In genomic region chr3:105496343-105496742, GRCh38 we compare ENCODE assay signal across 17 cellular contexts.
DNase-seq lines count a peak whose midpoint lies in the region; ATAC-seq and TF ChIP-seq lines count a peak whose summit lies in the region.
"Had no signal": no experiment of that assay in that cellular context is flagged by ENCODE, and none has a peak within 500 bp of the region (broad histone marks: within the 10 kb centered on the region; RNA-seq: fewer than 3 reads in every experiment).

No MANE protein-coding gene starts in this region.

- H3K36me3 ChIP-seq in GM23338 (ENCODE audit: insufficient read depth) = no peaks in the 10 kb centered on the region
- no peaks in the 10 kb centered on the region for H3K36me3 ChIP-seq in spleen

- H3F3A ChIP-seq in GM23338 (replicated peaks; ENCODE audit: low read depth) = no peaks in the 10 kb centered on the region

- DNase-seq in GM23338 (ENCODE audit: low spot score) = no peak
- no peak for DNase-seq in dorsolateral prefrontal cortex
- peak; percentile 31 for DNase-seq in midbrain (lab: John Stamatoyannopoulos, UW)
- DNase-seq in pons (ENCODE audit: low spot score) = peak; percentile 84
- DNase-seq in stimulated activated naive CD4-positive, alpha-beta T cell treated with Interleukin-2 at 50 U/mL for 16 hours (lab: John Stamatoyannopoulos, UW) = no peak
- no peak for DNase-seq in spleen
- DNase-seq in T-helper 1 cell = no peak
- DNase-seq: 8988T; AML-193; CD4-positive, CD25-positive, alpha-beta regulatory T cell; DMS53; GF-D8; HCEC 1CT; HFFc6 had no signal

- H3K9me3 Mint-ChIP-seq in GM23338 = peaks cover 11% of the 10 kb centered on the region

- H4K20me1 ChIP-seq in GM23338 (replicated peaks; ENCODE audit: insufficient read depth) = no peaks in the 10 kb centered on the region

- peaks cover 12% of the 10 kb centered on the region for H3K36me3 Mint-ChIP-seq in GM23338 (ENCODE audit: low read depth)

- TF ChIP-seq CTCF in GM23338 (conservative IDR thresholded peaks at IDR 0.05; ENCODE audit: low read depth in 2 of 2) (no peak), dorsolateral prefrontal cortex (IDR thresholded peaks at IDR 0.05 in 54 of 56, conservative IDR thresholded peaks at IDR 0.05 in 2 of 56; ENCODE audit: low read depth in 1 of 56, partially characterized antibody in 56 of 56) (no peak), spleen (IDR thresholded peaks at IDR 0.05 in 8 of 11, conservative IDR thresholded peaks at IDR 0.05 in 3 of 11) (no peak)

- H3K9me2 ChIP-seq in GM23338 (ENCODE audit: insufficient read depth) = no peaks in the 10 kb centered on the region

- H3K4me1 Mint-ChIP-seq in GM23338 = peaks cover 27% of the 10 kb centered on the region

- H3K27ac ChIP-seq in GM23338 (ENCODE audit: low read depth) = no peak overlapping the region
- H3K27ac ChIP-seq in dorsolateral prefrontal cortex = peak overlapping the region in 46 of 59 donors; percentile 4 to 84 (median 64)
- H3K27ac ChIP-seq in spleen = no peak overlapping the region
- H3K27ac ChIP-seq: BLaER1 treated with 17β-estradiol and CSF1 and Interleukin-3, amounts not matched to agents 10 nM and 100 nM; HL-60 had no signal

- intact Hi-C loops in dorsolateral prefrontal cortex (cut with DNase I) (no loop called here), spleen (cut with DNase I; ENCODE audit: low total_unique reads) (no loop called here)

- no peak overlapping the region for H2AFZ ChIP-seq in GM23338

- H3K4me3 ChIP-seq in GM23338 (no peak overlapping the region), dorsolateral prefrontal cortex (peak overlapping the region in 5 of 59 donors; percentile 0 to 17 (median 2)), spleen (no peak overlapping the region)
- H3K4me3 ChIP-seq: BLaER1 treated with 17β-estradiol and CSF1 and Interleukin-3, amounts not matched to agents 10 nM and 100 nM had no signal

- H3K79me2 ChIP-seq in GM23338 (replicated peaks; ENCODE audit: insufficient read depth) = no peaks in the 10 kb centered on the region

- H3K27me3 ChIP-seq in GM23338 (ENCODE audit: insufficient read depth) = no peaks in the 10 kb centered on the region
- no peaks in the 10 kb centered on the region for H3K27me3 ChIP-seq in dorsolateral prefrontal cortex
- no peaks in the 10 kb centered on the region for H3K27me3 ChIP-seq in spleen (replicated peaks in 1 of 7)
- H3K27me3 ChIP-seq: BLaER1 treated with 17β-estradiol and CSF1 and Interleukin-3, amounts not matched to agents 10 nM and 100 nM had no signal

- H3K4me2 ChIP-seq in GM23338 = no peak overlapping the region
- H3K4me2 ChIP-seq: BLaER1 treated with 17β-estradiol and CSF1 and Interleukin-3, amounts not matched to agents 10 nM and 100 nM had no signal

- no peak for TF ChIP-seq POLR2A in spleen (IDR thresholded peaks at IDR 0.05)

- H3K9me3 ChIP-seq in spleen = peaks cover 0 to 6% (median 0%) of the 10 kb centered on the region in 8 donors

- no peaks in the 10 kb centered on the region for H3K27me3 Mint-ChIP-seq in GM23338 (ENCODE audit: insufficient read depth, low read depth, poor library complexity)
- H3K27me3 Mint-ChIP-seq: CD4-positive, CD25-positive, alpha-beta regulatory T cell had no signal

- peaks cover 9% of the 10 kb centered on the region for H3K4me1 ChIP-seq in GM23338 (ENCODE audit: insufficient read depth)
- peaks cover 0 to 3% (median 0%) of the 10 kb centered on the region in 6 donors for H3K4me1 ChIP-seq in spleen

- ATAC-seq in GM23338 (no peak; the same call in 2 of the 3 replicates), HG02870 (IDR thresholded peaks at IDR 0.05; ENCODE audit: unreplicated experiment) (no peak)

- no peak overlapping the region for H3K4me3 Mint-ChIP-seq in GM23338
- H3K4me3 Mint-ChIP-seq: CD4-positive, CD25-positive, alpha-beta regulatory T cell; HFFc6 had no signal

- WGBS in spleen, 5 donors = 46 to 83% (median 64%) methylated on average over 3 of the region's 3 CpGs

- peak overlapping the region; percentile 56; the same call in 1 of the 2 replicates for H3K27ac Mint-ChIP-seq in GM23338
- H3K27ac Mint-ChIP-seq: CD4-positive, CD25-positive, alpha-beta regulatory T cell; HFFc6 had no signal

TF ChIP-seq in GM23338, 12 proteins besides CTCF, POLR2A, EP300 and RAD21 (continues in another document):
- no peak for TF ChIP-seq CREB1 (CRISPR knock-in tag; IDR thresholded peaks at IDR 0.05; ENCODE audit: low read depth)
- no peak for TF ChIP-seq JUNB (IDR thresholded peaks at IDR 0.05; ENCODE audit: unreplicated experiment)
- no peak for TF ChIP-seq NANOG (IDR thresholded peaks at IDR 0.05; ENCODE audit: borderline replicate concordance)
- no peak for TF ChIP-seq STAT1 (IDR thresholded peaks at IDR 0.05; ENCODE audit: unreplicated experiment)
- TF ChIP-seq EZH2 (IDR thresholded peaks at IDR 0.05; ENCODE audit: low read depth, unreplicated experiment) = no peak
- TF ChIP-seq POLR2AphosphoS5 (IDR thresholded peaks at IDR 0.05; ENCODE audit: low read depth) = no peak
- no peak for TF ChIP-seq ETS1 (IDR thresholded peaks at IDR 0.05)
- TF ChIP-seq, protein P1, sequence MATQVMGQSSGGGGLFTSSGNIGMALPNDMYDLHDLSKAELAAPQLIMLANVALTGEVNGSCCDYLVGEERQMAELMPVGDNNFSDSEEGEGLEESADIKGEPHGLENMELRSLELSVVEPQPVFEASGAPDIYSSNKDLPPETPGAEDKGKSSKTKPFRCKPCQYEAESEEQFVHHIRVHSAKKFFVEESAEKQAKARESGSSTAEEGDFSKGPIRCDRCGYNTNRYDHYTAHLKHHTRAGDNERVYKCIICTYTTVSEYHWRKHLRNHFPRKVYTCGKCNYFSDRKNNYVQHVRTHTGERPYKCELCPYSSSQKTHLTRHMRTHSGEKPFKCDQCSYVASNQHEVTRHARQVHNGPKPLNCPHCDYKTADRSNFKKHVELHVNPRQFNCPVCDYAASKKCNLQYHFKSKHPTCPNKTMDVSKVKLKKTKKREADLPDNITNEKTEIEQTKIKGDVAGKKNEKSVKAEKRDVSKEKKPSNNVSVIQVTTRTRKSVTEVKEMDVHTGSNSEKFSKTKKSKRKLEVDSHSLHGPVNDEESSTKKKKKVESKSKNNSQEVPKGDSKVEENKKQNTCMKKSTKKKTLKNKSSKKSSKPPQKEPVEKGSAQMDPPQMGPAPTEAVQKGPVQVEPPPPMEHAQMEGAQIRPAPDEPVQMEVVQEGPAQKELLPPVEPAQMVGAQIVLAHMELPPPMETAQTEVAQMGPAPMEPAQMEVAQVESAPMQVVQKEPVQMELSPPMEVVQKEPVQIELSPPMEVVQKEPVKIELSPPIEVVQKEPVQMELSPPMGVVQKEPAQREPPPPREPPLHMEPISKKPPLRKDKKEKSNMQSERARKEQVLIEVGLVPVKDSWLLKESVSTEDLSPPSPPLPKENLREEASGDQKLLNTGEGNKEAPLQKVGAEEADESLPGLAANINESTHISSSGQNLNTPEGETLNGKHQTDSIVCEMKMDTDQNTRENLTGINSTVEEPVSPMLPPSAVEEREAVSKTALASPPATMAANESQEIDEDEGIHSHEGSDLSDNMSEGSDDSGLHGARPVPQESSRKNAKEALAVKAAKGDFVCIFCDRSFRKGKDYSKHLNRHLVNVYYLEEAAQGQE (IDR thresholded peaks at IDR 0.05; ENCODE audit: unreplicated experiment) = no peak
- TF ChIP-seq ZNF331 (CRISPR knock-in tag; IDR thresholded peaks at IDR 0.05; ENCODE audit: low read depth) = no peak

Comparison
In these comparisons a context has a peak if more than half of its experiments do, and no peak if none do; other contexts are left out.
1. DNase-seq: peak in midbrain (single experiment) and pons (single experiment); none in GM23338 (single experiment), dorsolateral prefrontal cortex (0 of 10), stimulated activated naive CD4-positive, alpha-beta T cell treated with Interleukin-2 at 50 U/mL for 16 hours (single experiment), spleen (single experiment) and T-helper 1 cell (0 of 5).
2. H3K27ac ChIP-seq: peak in dorsolateral prefrontal cortex (46 of 59); none in GM23338 (single experiment) and spleen (0 of 8).